9 cellular contexts compared by ENCODE assay signal in the genomic region with DNA sequence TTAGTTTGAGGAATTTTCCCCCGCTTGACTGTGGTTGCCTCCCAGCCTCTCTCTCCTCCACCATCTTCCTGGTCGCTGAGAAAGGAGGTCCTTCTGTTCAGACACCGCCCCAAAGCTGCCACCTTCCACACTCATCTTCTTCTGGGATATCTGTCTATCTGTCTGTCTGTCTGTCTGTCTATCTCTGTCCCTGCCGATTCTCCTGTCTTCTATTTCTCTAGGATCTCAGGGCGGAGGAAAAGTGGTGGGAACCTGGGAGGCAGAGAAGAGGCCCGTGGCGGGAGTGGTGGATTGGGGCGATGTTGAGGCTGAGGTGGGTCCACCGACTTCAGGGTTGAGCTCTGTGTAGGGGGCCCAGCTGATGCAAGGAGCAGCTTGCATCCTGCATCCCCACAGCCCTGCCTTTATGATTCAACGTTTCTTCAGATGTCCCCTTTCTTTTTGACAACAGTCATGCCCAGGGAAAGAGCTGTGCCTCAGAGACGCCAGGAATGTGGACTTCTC.
DNase-seq lines count a peak whose midpoint lies in the region; ATAC-seq and TF ChIP-seq lines count a peak whose summit lies in the region.
"Had no signal": no experiment of that assay in that cellular context is flagged by ENCODE, and none has a peak within 500 bp of the region (broad histone marks: within the 10 kb centered on the region; RNA-seq: fewer than 3 reads in every experiment).

No MANE protein-coding gene starts in this region.

- peaks cover 51% of the 10 kb centered on the region for H3K4me1 Mint-ChIP-seq in nephron

- H3K36me3 ChIP-seq in mammary epithelial cell (ENCODE audit: insufficient read depth, low read length), result no peaks in the 10 kb centered on the region
- H3K36me3 ChIP-seq in thyroid gland, result no peaks in the 10 kb centered on the region

- H3K9me3 Mint-ChIP-seq in nephron, result peaks cover 2% of the 10 kb centered on the region

- H3K4me3 ChIP-seq in NB4 (ENCODE audit: low read depth, low read length), result peak overlapping the region; percentile 79
- peak overlapping the region; percentile 28 to 78 (median 38) for H3K4me3 ChIP-seq in mammary epithelial cell (replicated peaks in 1 of 3; ENCODE audit: insufficient read depth in 1 of 3, low read depth in 2 of 3, low read length in 3 of 3)
- H3K4me3 ChIP-seq in thyroid gland (replicated peaks in 1 of 3), result no peak overlapping the region
- H3K4me3 ChIP-seq: lung had no signal

- H3K9me3 ChIP-seq in mammary epithelial cell (replicated peaks; ENCODE audit: insufficient read depth, low read length) (no peaks in the 10 kb centered on the region), thyroid gland (no peaks in the 10 kb centered on the region)

- peak overlapping the region; percentile 75 for H2AFZ ChIP-seq in mammary epithelial cell (ENCODE audit: low read depth, low read length)

- intact Hi-C loops in mammary epithelial cell (cut with micrococcal nuclease), result loop anchor here (1.0 to 5.0 kb wide), 4 partner anchors 19 to 163 kb away; no protein-coding TSS in a partner anchor
- intact Hi-C loops in thyroid gland (cut with DNase I), result no loop called here

- no TSS peak for BruUV-seq in mammary epithelial cell (replicated peaks; lab: Mats Ljungman, UMichigan)

- CTCF ChIA-PET in mammary epithelial cell (lab: Charles Lee; ENCODE audit: low non-redundant PET), result no interaction called here

- H3K27me3 ChIP-seq in mammary epithelial cell (ENCODE audit: insufficient read depth, low read length) (no peaks in the 10 kb centered on the region), thyroid gland (peaks cover 48% of the 10 kb centered on the region)

- in situ Hi-C loops in mammary epithelial cell (cut with MboI; ENCODE audit: low sequenced_read_pairs in 2 of 2), result no loop called here

- H3K27ac Mint-ChIP-seq in nephron, result no peak overlapping the region

- dilution Hi-C loops in mammary epithelial cell (cut with HindIII; ENCODE audit: low sequenced_read_pairs), result no loop called here

- no peak for TF ChIP-seq CTCF in NB4 (IDR thresholded peaks at IDR 0.05; ENCODE audit: low read depth, low read length)
- no peak for TF ChIP-seq CTCF in mammary epithelial cell (conservative IDR thresholded peaks at IDR 0.05 in 1 of 2, IDR thresholded peaks at IDR 0.05 in 1 of 2; ENCODE audit: extremely low read depth in 1 of 2, insufficient read depth in 1 of 2, low read depth in 1 of 2, low read length in 2 of 2)
- TF ChIP-seq CTCF in nephron (IDR thresholded peaks at IDR 0.05; ENCODE audit: unreplicated experiment in 3 of 3), result no peak
- no peak for TF ChIP-seq CTCF in thyroid gland (IDR thresholded peaks at IDR 0.05)

- ATAC-seq in GM19351 (IDR thresholded peaks at IDR 0.05; ENCODE audit: unreplicated experiment), result no peak

- H3K9ac ChIP-seq in mammary epithelial cell (ENCODE audit: insufficient read depth, low read length), result no peak overlapping the region

- DNase-seq in NCI-H1105 treated with DMSO at 0.1 percent for 48 hours (lab: John Stamatoyannopoulos, UW), result peak; percentile 41
- DNase-seq in NCI-H1105 (lab: John Stamatoyannopoulos, UW), result no peak
- peak; percentile 36 for DNase-seq in NB4 (ENCODE audit: low read depth)
- DNase-seq in mammary epithelial cell, result no peak
- no peak for DNase-seq in DMS153 treated with DMSO at 0.1 percent for 48 hours (lab: John Stamatoyannopoulos, UW; ENCODE audit: unreplicated experiment)
- DNase-seq in thyroid gland, result no peak

- H3K4me1 ChIP-seq in mammary epithelial cell (ENCODE audit: insufficient read depth, low read length) (peaks cover 21% of the 10 kb centered on the region), thyroid gland (no peaks in the 10 kb centered on the region)

- H3K36me3 Mint-ChIP-seq in nephron (ENCODE audit: low read depth), result no peaks in the 10 kb centered on the region

- peak overlapping the region; percentile 94 for H3K4me2 ChIP-seq in mammary epithelial cell (ENCODE audit: insufficient read depth, low read depth, low read length)

- TF ChIP-seq POLR2A in NB4 (IDR thresholded peaks at IDR 0.05; ENCODE audit: extremely low read depth, insufficient read length) (no peak), thyroid gland (IDR thresholded peaks at IDR 0.05) (no peak)

- 12% methylated on average over 10 of the region's 11 CpGs for WGBS in mammary epithelial cell (ENCODE audit: low coverage, missing lambda C conversion rate)
- whole genome bisulfite sequencing in thyroid gland, 2 donors, result 21 to 28% methylated on average over 11 of the region's 11 CpGs

- H3K79me2 ChIP-seq in mammary epithelial cell (ENCODE audit: insufficient read depth, low read length), result no peaks in the 10 kb centered on the region

- H3K4me3 Mint-ChIP-seq in nephron, result peak overlapping the region; percentile 53 to 81 (median 70)

- H3K27me3 Mint-ChIP-seq in nephron (ENCODE audit: low read depth), result peaks cover 99% of the 10 kb centered on the region

- H3K27ac ChIP-seq in mammary epithelial cell (ENCODE audit: insufficient read depth, low read depth, low read length), result no peak overlapping the region
- H3K27ac ChIP-seq in thyroid gland, result no peak overlapping the region

- peaks cover 2% of the 10 kb centered on the region for H4K20me1 ChIP-seq in mammary epithelial cell (ENCODE audit: insufficient read depth, low read length)

Comparison
In these comparisons a context has a peak if more than half of its experiments do, and no peak if none do; other contexts are left out.
1. DNase-seq: peak in NCI-H1105 treated with DMSO at 0.1 percent for 48 hours (single experiment) and NB4 (single experiment); none in NCI-H1105 (single experiment), mammary epithelial cell (single experiment), DMS153 treated with DMSO at 0.1 percent for 48 hours (single experiment) and thyroid gland (0 of 2).
2. H3K4me3 ChIP-seq: peak in NB4 (single experiment) and mammary epithelial cell (3 of 3); none in thyroid gland (0 of 3).